In the genomic region with DNA sequence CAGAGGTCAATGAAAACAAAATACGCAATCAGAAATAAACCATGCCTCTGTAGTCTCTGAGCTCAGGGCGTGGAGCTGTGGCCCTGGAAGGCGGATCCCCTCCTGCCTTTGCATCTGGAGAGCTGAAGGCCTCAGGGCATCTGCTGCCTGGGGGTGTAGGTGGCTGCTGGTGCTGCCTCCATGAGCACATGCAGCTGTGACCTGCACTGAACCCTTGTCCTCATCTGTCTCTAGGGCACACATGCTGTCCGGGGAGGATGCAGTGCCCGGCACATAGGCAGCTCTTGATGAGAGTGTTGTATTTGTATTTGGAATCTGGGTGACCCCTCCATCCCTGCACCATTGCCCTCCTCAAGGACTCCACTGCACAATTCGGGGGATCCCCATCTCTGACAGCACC, we compare ENCODE assay signal across 13 cellular contexts.
DNase-seq lines count a peak whose midpoint lies in the region; ATAC-seq and TF ChIP-seq lines count a peak whose summit lies in the region.
"Had no signal": no experiment of that assay in that cellular context is flagged by ENCODE, and none has a peak within 500 bp of the region (broad histone marks: within the 10 kb centered on the region; RNA-seq: fewer than 3 reads in every experiment).

No MANE protein-coding gene starts in this region.

- WGBS in stomach, 5 donors, result 71 to 83% (median 75%) methylated on average over 6 of the region's 6 CpGs

- ATAC-seq in GM18867 (IDR thresholded peaks at IDR 0.05; ENCODE audit: unreplicated experiment), result no peak
- ATAC-seq in GM19328 (IDR thresholded peaks at IDR 0.05; ENCODE audit: unreplicated experiment), result no peak
- ATAC-seq: HCT116 had no signal

- TF ChIP-seq CTCF in stomach (IDR thresholded peaks at IDR 0.05), result no peak

- DNase-seq in NCI-H146 (lab: John Stamatoyannopoulos, UW) (peak; percentile 63), NCI-H69 (lab: John Stamatoyannopoulos, UW) (peak; percentile 57), mesenteric fat pad (ENCODE audit: low spot score) (peak; percentile 81), stomach (peak; percentile 21), NCI-H2107 treated with DMSO at 0.1 percent for 48 hours (lab: John Stamatoyannopoulos, UW; ENCODE audit: unreplicated experiment) (no peak)
- DNase-seq: C1 segment of cervical spinal cord; Calu3; CD4-positive, alpha-beta T cell; DMS 273 treated with DMSO at 0.1 percent for 48 hours; GM23248 had no signal

- no peak overlapping the region for H3K4me3 ChIP-seq in stomach
- H3K4me3 ChIP-seq: GM23248 had no signal

- no peak for TF ChIP-seq EP300 in stomach (IDR thresholded peaks at IDR 0.05)

- intact Hi-C loops in stomach (cut with DNase I; ENCODE audit: low total_unique reads), result no loop called here

- H3K4me1 ChIP-seq in stomach, result no peaks in the 10 kb centered on the region

- TF ChIP-seq POLR2A in stomach (IDR thresholded peaks at IDR 0.05), result no peak

- H3K27ac ChIP-seq in stomach, result no peak overlapping the region
- H3K27ac ChIP-seq: GM23248 had no signal

- H3K27me3 ChIP-seq in stomach, result peaks cover 0 to 54% (median 7%) of the 10 kb centered on the region in 3 donors

- peaks cover 0 to 10% (median 5%) of the 10 kb centered on the region in 4 donors for H3K9me3 ChIP-seq in stomach

- no peaks in the 10 kb centered on the region for H3K36me3 ChIP-seq in stomach
